26 cellular contexts compared by ENCODE assay signal in genomic region chr21:15192243-15192642, GRCh38.
DNase-seq lines count a peak whose midpoint lies in the region; ATAC-seq, FAIRE-seq and TF ChIP-seq lines count a peak whose summit lies in the region.
"Had no signal": no experiment of that assay in that cellular context is flagged by ENCODE, and none has a peak within 500 bp of the region (broad histone marks: within the 10 kb centered on the region; RNA-seq: fewer than 3 reads in every experiment).

No MANE protein-coding gene starts in this region.

- no peaks in the 10 kb centered on the region for H4K20me1 ChIP-seq in H1 (replicated peaks in 1 of 2; ENCODE audit: control insufficient read depth in 1 of 2, insufficient read depth in 2 of 2, low read length in 2 of 2)
- H4K20me1 ChIP-seq in HepG2 (ENCODE audit: insufficient read depth, low read length): no peaks in the 10 kb centered on the region

- H4K91ac ChIP-seq in H1 (replicated peaks; ENCODE audit: insufficient read length, low read length): no peak overlapping the region

- in situ Hi-C loops in HepG2 (cut with HindIII; ENCODE audit: extremely low pct_ligation_motif_present, low pct_unique_long_range_greater_than_20kb): no loop called here

- no peak overlapping the region for H3K14ac ChIP-seq in H1 (ENCODE audit: insufficient read length)

- H3K23ac ChIP-seq in H1 (ENCODE audit: insufficient read length): no peak overlapping the region

- 93% methylated on average over 3 of the region's 3 CpGs; no CpG with 5 or more reads in 1 of the 2 experiments for WGBS in H1 (ENCODE audit: extremely low coverage in 1 of 2, insufficient coverage in 1 of 2, insufficient read length in 1 of 2, insufficient replicate concordance in 2 of 2, low coverage in 1 of 2, low lambda C conversion rate in 2 of 2, missing lambda C conversion rate in 1 of 2), 2 experiments
- WGBS in HepG2 (ENCODE audit: low lambda C conversion rate): 95% methylated on average over 3 of the region's 3 CpGs

- H3K4me2 ChIP-seq in H1 (ENCODE audit: insufficient read depth in 1 of 2, low read depth in 2 of 2, low read length in 2 of 2) (no peak overlapping the region), HepG2 (ENCODE audit: low read depth, low read length) (no peak overlapping the region)

- BruUV-seq in HepG2 (replicated peaks; lab: Mats Ljungman, UMichigan): no TSS peak

- no peak for TF ChIP-seq CTCF in H1 (IDR thresholded peaks at IDR 0.05; ENCODE audit: control extremely low read depth in 1 of 3, insufficient read depth in 1 of 3, low read depth in 1 of 3, low read length in 3 of 3)
- no peak for TF ChIP-seq CTCF in HepG2 (CRISPR knock-in tag; IDR thresholded peaks at IDR 0.05)

- no peak overlapping the region for H2BK120ac ChIP-seq in H1 (replicated peaks; ENCODE audit: low read depth, low read length)

- H3K9ac ChIP-seq in H1 (replicated peaks in 1 of 4; ENCODE audit: extremely low read depth in 1 of 4, low read depth in 3 of 4, low read length in 3 of 4) (no peak overlapping the region), HepG2 (ENCODE audit: insufficient read depth, low read depth, low read length) (no peak overlapping the region)

- no peak overlapping the region for H2AK5ac ChIP-seq in H1 (ENCODE audit: low read depth, low read length)

- H2AFZ ChIP-seq in H1 (ENCODE audit: low read length) (0 out of 2 replicates have a peak overlapping the region, but pooled peaks have one; percentile 15), HepG2 (ENCODE audit: low read length) (no peak overlapping the region)

- no peak overlapping the region for H2BK12ac ChIP-seq in H1 (ENCODE audit: low read depth, low read length)

- POLR2A ChIA-PET in H1 (lab: Charles Lee; ENCODE audit: partially characterized antibody) (no interaction called here), HepG2 (lab: Yijun Ruan, JAX) (no interaction called here)

- FAIRE-seq in H1 (lab: Jason Lieb, UNC) (no peak), HepG2 (lab: Jason Lieb, UNC) (no peak)
- FAIRE-seq: pancreas had no signal

- no peaks in the 10 kb centered on the region for H3K79me1 ChIP-seq in H1 (ENCODE audit: low read depth, low read length)

- no peak overlapping the region for H3K4ac ChIP-seq in H1 (replicated peaks; ENCODE audit: insufficient read length, low read depth, low read length)

- H4K8ac ChIP-seq in H1 (ENCODE audit: extremely low read depth, insufficient read depth, low read length): no peak overlapping the region

- H3K18ac ChIP-seq in H1 (ENCODE audit: extremely low read depth, low read length): no peak overlapping the region

- no peaks in the 10 kb centered on the region for H3K9me3 ChIP-seq in H1 (ENCODE audit: insufficient read depth in 2 of 2, low read depth in 1 of 2, low read length in 1 of 2)
- H3K9me3 ChIP-seq in HepG2 (ENCODE audit: low read length): no peaks in the 10 kb centered on the region
- H3K9me3 ChIP-seq in SJCRH30 (replicated peaks): no peaks in the 10 kb centered on the region
- H3K9me3 ChIP-seq: adrenal gland, esophagus muscularis mucosa, heart right ventricle, pancreas, upper lobe of left lung had no signal

- no peak for TF ChIP-seq EP300 in H1 (IDR thresholded peaks at IDR 0.05; ENCODE audit: borderline replicate concordance in 1 of 2, low read depth in 2 of 2, low read length in 2 of 2)
- no peak for TF ChIP-seq EP300 in HepG2 (IDR thresholded peaks at IDR 0.05; ENCODE audit: low read depth in 2 of 2, low read length in 2 of 2)
- no peak for TF ChIP-seq EP300 in HepG2 (CRISPR knock-in tag; IDR thresholded peaks at IDR 0.05; ENCODE audit: borderline replicate concordance)

- DNase-seq in SIG-M5 treated with dmso at 0.1 percent for 504 hours (lab: John Stamatoyannopoulos, UW; ENCODE audit: unreplicated experiment): peak; percentile 21
- no peak for DNase-seq in SIG-M5 (lab: John Stamatoyannopoulos, UW)
- DNase-seq in H1 (ENCODE audit: low read depth in 1 of 2, low spot score in 2 of 2): no peak
- no peak for DNase-seq in HepG2 (ENCODE audit: low spot score)
- no peak for DNase-seq in SJCRH30
- no peak for DNase-seq in left ventricle myocardium superior
- DNase-seq: activated CD4-positive, alpha-beta T cell treated with anti-CD3 and anti-CD28 coated beads, Interleukin-2, amount 50 U/mL, for 1 hour; activated gamma-delta T cell; COR-L47; GOT3; heart right ventricle; immature natural killer cell; naive thymus-derived CD4-positive, alpha-beta T cell; NCI-H2029 treated with DMSO at 0.1 percent for 48 hours; NCI-H510A; pancreas; stimulated activated CD4-positive, alpha-beta T cell treated with anti-CD3 and anti-CD28 coated beads, Interleukin-2, amount 100 ng/mL, for 48 hours; stimulated activated naive CD8-positive, alpha-beta T cell treated with anti-CD3 and anti-CD28 coated beads, Interleukin-15, amount 100 ng/mL, for 72 hours; upper lobe of left lung had no signal

- CTCF ChIA-PET in H1 (lab: Charles Lee; ENCODE audit: partially characterized antibody) (no interaction called here), HepG2 (lab: Yijun Ruan, JAX; ENCODE audit: low intra/inter-chr PET ratio, low total read pairs) (no interaction called here)

- H3K23me2 ChIP-seq in H1 (ENCODE audit: low read depth, low read length): no peaks in the 10 kb centered on the region

- H3K27me3 ChIP-seq in H1 (replicated peaks in 1 of 4; ENCODE audit: control insufficient read depth in 3 of 4, extremely low read depth in 1 of 4, insufficient read depth in 3 of 4, low read length in 3 of 4) (no peaks in the 10 kb centered on the region), HepG2 (ENCODE audit: control insufficient read depth in 1 of 2, insufficient read depth in 2 of 2, low read length in 2 of 2) (no peaks in the 10 kb centered on the region), SJCRH30 (no peaks in the 10 kb centered on the region)
- H3K27me3 ChIP-seq: adrenal gland, esophagus muscularis mucosa, heart right ventricle, pancreas, upper lobe of left lung had no signal

- no peak overlapping the region for H2BK20ac ChIP-seq in H1 (ENCODE audit: low read length)

- no peak overlapping the region for H2BK5ac ChIP-seq in H1 (ENCODE audit: low read depth, low read length)

- H3K36me3 ChIP-seq in H1 (ENCODE audit: control insufficient read depth in 2 of 4, insufficient read depth in 4 of 4, low read length in 3 of 4) (no peaks in the 10 kb centered on the region), HepG2 (replicated peaks in 1 of 2; ENCODE audit: control insufficient read depth in 1 of 2, insufficient read depth in 2 of 2, low read length in 2 of 2) (no peaks in the 10 kb centered on the region), SJCRH30 (no peaks in the 10 kb centered on the region)
- H3K36me3 ChIP-seq: adrenal gland, esophagus muscularis mucosa, heart right ventricle, pancreas, upper lobe of left lung had no signal

- H3K4me3 ChIP-seq in H1 (ENCODE audit: extremely low read depth in 1 of 4, insufficient read depth in 2 of 4, low read depth in 3 of 4, low read length in 4 of 4) (no peak overlapping the region), HepG2 (replicated peaks in 1 of 3; ENCODE audit: insufficient read depth in 1 of 3, low read depth in 2 of 3, low read length in 3 of 3) (no peak overlapping the region), SJCRH30 (no peak overlapping the region)
- H3K4me3 ChIP-seq: adrenal gland, esophagus muscularis mucosa, heart right ventricle, pancreas, skin epidermis, upper lobe of left lung had no signal

- no peaks in the 10 kb centered on the region for H3K79me2 ChIP-seq in H1 (ENCODE audit: control insufficient read depth in 1 of 2, insufficient read depth in 2 of 2, low read length in 2 of 2)
- no peaks in the 10 kb centered on the region for H3K79me2 ChIP-seq in HepG2 (ENCODE audit: insufficient read depth, low read length)

- TF ChIP-seq RAD21 in H1 (IDR thresholded peaks at IDR 0.05 in 1 of 2, conservative IDR thresholded peaks at IDR 0.05 in 1 of 2; ENCODE audit: low read depth in 2 of 2, low read length in 2 of 2) (no peak), HepG2 (CRISPR knock-in tag; IDR thresholded peaks at IDR 0.05) (no peak)

- intact Hi-C loops in HepG2 (cut with micrococcal nuclease; ENCODE audit: unreplicated experiment) (no loop called here), left ventricle myocardium superior (cut with micrococcal nuclease) (no loop called here)

- no peak overlapping the region for H3K56ac ChIP-seq in H1 (replicated peaks; ENCODE audit: insufficient read length, low read depth, low read length)

- TF ChIP-seq POLR2A in H1 (IDR thresholded peaks at IDR 0.05; ENCODE audit: control extremely low read depth in 1 of 2, low read depth in 2 of 2, low read length in 2 of 2) (no peak), HepG2 (IDR thresholded peaks at IDR 0.05; ENCODE audit: insufficient read depth in 1 of 2, low read depth in 2 of 2, low read length in 2 of 2) (no peak)

- ATAC-seq in HepG2 (no peak), GM19452 (IDR thresholded peaks at IDR 0.05; ENCODE audit: unreplicated experiment) (no peak), left ventricle myocardium superior (no peak), HG02571 (IDR thresholded peaks at IDR 0.05; ENCODE audit: unreplicated experiment) (no peak)
- ATAC-seq: heart right ventricle; naive thymus-derived CD4-positive, alpha-beta T cell; Right ventricle myocardium inferior; stimulated activated naive CD8-positive, alpha-beta T cell treated with anti-CD3 and anti-CD28 coated beads, Interleukin-15, amount 100 ng/mL, for 72 hours had no signal

- no peak overlapping the region for H4K5ac ChIP-seq in H1 (ENCODE audit: insufficient read length, low read depth, low read length)

- H3K27ac ChIP-seq in H1 (ENCODE audit: low read depth, low read length) (no peak overlapping the region), HepG2 (ENCODE audit: extremely low read length, insufficient read depth, low read length) (no peak overlapping the region), SJCRH30 (no peak overlapping the region)
- H3K27ac ChIP-seq: 22Rv1, adrenal gland, esophagus muscularis mucosa, heart right ventricle, pancreas, upper lobe of left lung had no signal

- H3K4me1 ChIP-seq in H1 (replicated peaks in 1 of 4; ENCODE audit: control insufficient read depth in 3 of 4, insufficient read depth in 4 of 4, low read length in 3 of 4): no peaks in the 10 kb centered on the region
- H3K4me1 ChIP-seq in HepG2 (ENCODE audit: insufficient read depth, low read length): peaks cover 41% of the 10 kb centered on the region
- no peaks in the 10 kb centered on the region for H3K4me1 ChIP-seq in SJCRH30
- H3K4me1 ChIP-seq: adrenal gland, esophagus muscularis mucosa, heart right ventricle, pancreas, upper lobe of left lung had no signal

- no peak overlapping the region for H2BK15ac ChIP-seq in H1 (ENCODE audit: low read length)

TF ChIP-seq in H1, 55 proteins besides CTCF, POLR2A, EP300 and RAD21 (continues in another document):
- TF ChIP-seq HDAC2 (IDR thresholded peaks at IDR 0.05; ENCODE audit: borderline replicate concordance in 1 of 2, low read depth in 2 of 2, low read length in 2 of 2) (no peak), FOSL1 (IDR thresholded peaks at IDR 0.05; ENCODE audit: insufficient read depth, low read depth, low read length) (no peak), KDM4A (IDR thresholded peaks at IDR 0.05; ENCODE audit: low read depth, low read length, severe bottlenecking) (no peak)

TF ChIP-seq in HepG2, 621 proteins besides CTCF, POLR2A, EP300 and RAD21 (continues in another document):
- no peak for TF ChIP-seq SAP130 (CRISPR knock-in tag; IDR thresholded peaks at IDR 0.05; ENCODE audit: low read depth)
- peak; percentile 76; the same call in 1 of the 2 replicates for TF ChIP-seq RBAK (CRISPR knock-in tag; IDR thresholded peaks at IDR 0.05)
